9 cellular contexts compared by ENCODE assay signal in the genomic region with DNA sequence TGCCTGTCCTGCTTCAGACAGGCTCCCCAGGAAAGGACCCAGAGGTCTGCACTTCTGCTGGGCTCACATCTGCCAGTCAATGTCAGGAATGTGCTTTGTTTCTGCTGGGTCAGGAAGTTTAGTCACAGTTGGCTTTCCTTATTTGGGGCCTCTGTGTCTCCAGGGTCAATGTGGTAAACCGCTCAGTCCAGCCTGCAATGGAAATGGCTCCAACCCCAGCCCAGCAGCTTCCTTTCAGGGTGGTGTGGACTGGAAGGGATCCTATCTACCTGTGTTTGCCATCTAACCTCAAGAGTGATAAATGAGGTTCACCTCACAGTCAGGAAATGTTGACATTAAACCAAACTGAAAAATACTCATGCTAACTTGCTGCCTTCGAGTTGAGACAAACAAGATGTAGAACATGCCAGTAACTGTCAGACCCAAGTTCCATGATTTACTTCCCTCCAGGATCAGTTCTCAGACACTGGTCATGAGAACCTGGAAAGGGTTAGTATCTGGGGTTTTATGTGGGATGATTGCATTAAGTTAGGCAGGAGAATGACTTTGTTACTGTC. TPM values are rescaled to one million over a fixed set of nuclear protein-coding genes. Genes with fewer than 3 reads are reported as not detected.
DNase-seq lines count a peak whose midpoint lies in the region; ATAC-seq and TF ChIP-seq lines count a peak whose summit lies in the region.
"Had no signal": no experiment of that assay in that cellular context is flagged by ENCODE, and none has a peak within 500 bp of the region (broad histone marks: within the 10 kb centered on the region; RNA-seq: fewer than 3 reads in every experiment).

No MANE protein-coding gene starts in this region.

- no peaks in the 10 kb centered on the region for H3K9me3 Mint-ChIP-seq in T-helper 2 cell treated with Interferon-gamma antibody and Interleukin-4, amounts not matched to agents 5 μg/mL and 100 μg/mL, for 36 hours

- H3K27ac ChIP-seq in gastroesophageal sphincter = peak overlapping the region in 3 of 4 donors; percentile 26 to 59 (median 46)
- H3K27ac ChIP-seq in skeletal muscle tissue (ENCODE audit: low read depth, low read length) = peak overlapping the region; percentile 56

- H3K9ac ChIP-seq in skeletal muscle tissue (ENCODE audit: low read depth in 1 of 3, low read length in 3 of 3) = no peak overlapping the region

- H3K27me3 Mint-ChIP-seq in T-helper 2 cell treated with Interferon-gamma antibody and Interleukin-4, amounts not matched to agents 5 μg/mL and 100 μg/mL, for 36 hours (ENCODE audit: low read depth) = no peaks in the 10 kb centered on the region

- H3K4me1 ChIP-seq in gastroesophageal sphincter (peaks cover 0 to 32% (median 3%) of the 10 kb centered on the region in 3 donors), skeletal muscle tissue (ENCODE audit: control insufficient read depth in 3 of 3, insufficient read depth in 3 of 3, low read length in 3 of 3) (peaks cover 12 to 20% (median 20%) of the 10 kb centered on the region in 3 donors)

- H3K36me3 ChIP-seq in gastroesophageal sphincter = peaks cover 0 to 66% of the 10 kb centered on the region in 2 donors
- H3K36me3 ChIP-seq in skeletal muscle tissue (ENCODE audit: control insufficient read depth in 3 of 3, insufficient read depth in 3 of 3, low read length in 3 of 3) = peaks cover 31 to 51% (median 39%) of the 10 kb centered on the region in 3 donors

- no peak for TF ChIP-seq POLR2A in gastroesophageal sphincter (IDR thresholded peaks at IDR 0.05)
- TF ChIP-seq POLR2A in erythroblast (IDR thresholded peaks at IDR 0.05; ENCODE audit: low read length) = no peak

- WGBS in gastroesophageal sphincter (ENCODE audit: low coverage in 1 of 2), 2 donors = 0 to 33% methylated on average over 1 to 2 of the region's 2 CpGs

- peaks cover 36% of the 10 kb centered on the region for H3K4me1 Mint-ChIP-seq in T-helper 2 cell treated with Interferon-gamma antibody and Interleukin-4, amounts not matched to agents 5 μg/mL and 100 μg/mL, for 36 hours (ENCODE audit: low read depth)

- no peak for TF ChIP-seq CTCF in gastroesophageal sphincter (IDR thresholded peaks at IDR 0.05)

- DNase-seq in HK-2 (ENCODE audit: unreplicated experiment) (peak; percentile 81), SK-N-DZ (ENCODE audit: low spot score) (no peak), erythroblast (lab: John Stamatoyannopoulos, UW) (no peak), Ammon's horn (ENCODE audit: low spot score) (no peak)
- DNase-seq in T-helper 2 cell treated with Interferon-gamma antibody and Interleukin-4, amounts not matched to agents 5 μg/mL and 100 μg/mL, for 36 hours (ENCODE audit: low spot score) = peak; percentile 29
- DNase-seq: NCI-H446 had no signal

- ATAC-seq in gastroesophageal sphincter (peak; percentile 44), GM21526 (IDR thresholded peaks at IDR 0.05; ENCODE audit: low FRiP score, unreplicated experiment) (no peak)

- no peak overlapping the region for H3K4me3 ChIP-seq in gastroesophageal sphincter
- H3K4me3 ChIP-seq in skeletal muscle tissue (ENCODE audit: low read length in 3 of 3) = no peak overlapping the region

- no peak overlapping the region for H3K4me3 Mint-ChIP-seq in T-helper 2 cell treated with Interferon-gamma antibody and Interleukin-4, amounts not matched to agents 5 μg/mL and 100 μg/mL, for 36 hours

- no peak for TF ChIP-seq EP300 in gastroesophageal sphincter (IDR thresholded peaks at IDR 0.05)

- H3K27ac Mint-ChIP-seq in T-helper 2 cell treated with Interferon-gamma antibody and Interleukin-4, amounts not matched to agents 5 μg/mL and 100 μg/mL, for 36 hours = peak overlapping the region; percentile 58

- H3K27me3 ChIP-seq in gastroesophageal sphincter = no peaks in the 10 kb centered on the region
- H3K27me3 ChIP-seq in skeletal muscle tissue (ENCODE audit: control insufficient read depth in 3 of 3, insufficient read depth in 3 of 3, low read length in 3 of 3) = no peaks in the 10 kb centered on the region

- H3K9me3 ChIP-seq in gastroesophageal sphincter (no peaks in the 10 kb centered on the region), skeletal muscle tissue (ENCODE audit: control insufficient read depth in 3 of 3, low read length in 3 of 3) (no peaks in the 10 kb centered on the region)

- H3K36me3 Mint-ChIP-seq in T-helper 2 cell treated with Interferon-gamma antibody and Interleukin-4, amounts not matched to agents 5 μg/mL and 100 μg/mL, for 36 hours (ENCODE audit: low read depth) = peaks cover 57% of the 10 kb centered on the region

RNA-seq across cellular contexts. Expression of a gene that starts 20.3 kb away (rescaled TPM):
- total RNA-seq in gastroesophageal sphincter (1,000 to 10,000 TPM in 1 of 4 donors, 100 to 1,000 TPM in 3; 453 to 1,066 (median 553) TPM), skeletal muscle tissue (320 TPM)
- 1,135 and 1,190 TPM in 2 replicates for polyA plus RNA-seq in SK-N-DZ (2014; cell fraction: cytosol; rRNA removed)
- polyA plus RNA-seq in SK-N-DZ (2014; cell fraction: nucleus; rRNA removed) = 497 and 567 TPM in 2 replicates

RNA-seq across cellular contexts. Expression of a gene that starts 40.8 kb away (rescaled TPM):
- total RNA-seq in gastroesophageal sphincter (100 to 1,000 TPM; 112 to 212 (median 139) TPM), skeletal muscle tissue (212 TPM)
- 13.9 and 17.0 TPM in 2 replicates for polyA plus RNA-seq in SK-N-DZ (2014; cell fraction: cytosol; rRNA removed)
- 14.2 and 33.7 TPM in 2 replicates for polyA plus RNA-seq in SK-N-DZ (2014; cell fraction: nucleus; rRNA removed)

Comparison
In these comparisons a context has a peak if more than half of its experiments do, and no peak if none do; other contexts are left out.
1. DNase-seq: peak in HK-2 (single experiment) and T-helper 2 cell treated with Interferon-gamma antibody and Interleukin-4, amounts not matched to agents 5 μg/mL and 100 μg/mL, for 36 hours (single experiment); none in SK-N-DZ (single experiment), erythroblast (0 of 2) and Ammon's horn (single experiment).